In genomic region chr6:157230971-157231370, GRCh38 we compare ENCODE assay signal across 23 cellular contexts.
"Had no signal": no experiment of that assay in that cellular context is flagged by ENCODE, and none has a peak within 500 bp of the region (broad histone marks: within the 10 kb centered on the region; RNA-seq: fewer than 3 reads in every experiment).

No MANE protein-coding gene starts in this region.

- H3K36me3 ChIP-seq: gastroesophageal sphincter, left ventricle myocardium inferior, right lobe of liver, thoracic aorta, upper lobe of left lung had no signal

- H3K27ac ChIP-seq: epithelial cell of prostate, gastroesophageal sphincter, left ventricle myocardium inferior, right lobe of liver, upper lobe of left lung, VCaP had no signal

- H3K9me3 ChIP-seq: gastroesophageal sphincter, left ventricle myocardium inferior, right lobe of liver, thoracic aorta, upper lobe of left lung had no signal

- H3K4me2 ChIP-seq: smooth muscle cell had no signal

- H3K27me3 ChIP-seq: gastroesophageal sphincter had no signal

- DNase-seq: activated CD4-positive, alpha-beta T cell treated with anti-CD3 and anti-CD28 coated beads for 1 hour; activated CD4-positive, alpha-beta T cell treated with anti-CD3 and anti-CD28 coated beads, Interleukin-2, amount 50 U/mL, for 4 hours; activated CD8-positive, alpha-beta memory T cell treated with anti-CD3 and anti-CD28 coated beads for 24 hours; activated CD8-positive, alpha-beta memory T cell treated with anti-CD3 and anti-CD28 coated beads, Interleukin-2, amount 50 U/mL, for 4 hours; activated naive CD4-positive, alpha-beta T cell treated with Interleukin-2 at 50 U/mL for 16 hours; activated naive CD8-positive, alpha-beta T cell treated with anti-CD3 and anti-CD28 coated beads, Interleukin-2, amount 10 ng/mL, durations not matched to agents 7 days and 5 days; activated T-cell treated with anti-CD3 and anti-CD28 coated beads, Interleukin-2, amount 50 U/mL, for 48 hours; amniotic stem cell; cerebellar nuclear complex; hypothalamus; left ventricle myocardium inferior; mammary epithelial cell; stimulated activated CD4-positive, alpha-beta T cell treated with anti-CD3 and anti-CD28 coated beads, Interleukin-15, amount 100 ng/mL, for 24 hours; stimulated activated naive CD4-positive, alpha-beta T cell; upper lobe of left lung had no signal

- ATAC-seq: gastroesophageal sphincter; natural killer cell treated with Interleukin-12 subunit alpha and Interleukin-12 subunit beta and Interleukin-15 and Interleukin-18, amount 100 ng/mL, for 72 hours; right lobe of liver had no signal

- H3K4me3 ChIP-seq: coronary artery, gastroesophageal sphincter, left ventricle myocardium inferior, right lobe of liver, smooth muscle cell, thoracic aorta, upper lobe of left lung had no signal
